1 cellular context compared by ENCODE assay signal in the genomic region with DNA sequence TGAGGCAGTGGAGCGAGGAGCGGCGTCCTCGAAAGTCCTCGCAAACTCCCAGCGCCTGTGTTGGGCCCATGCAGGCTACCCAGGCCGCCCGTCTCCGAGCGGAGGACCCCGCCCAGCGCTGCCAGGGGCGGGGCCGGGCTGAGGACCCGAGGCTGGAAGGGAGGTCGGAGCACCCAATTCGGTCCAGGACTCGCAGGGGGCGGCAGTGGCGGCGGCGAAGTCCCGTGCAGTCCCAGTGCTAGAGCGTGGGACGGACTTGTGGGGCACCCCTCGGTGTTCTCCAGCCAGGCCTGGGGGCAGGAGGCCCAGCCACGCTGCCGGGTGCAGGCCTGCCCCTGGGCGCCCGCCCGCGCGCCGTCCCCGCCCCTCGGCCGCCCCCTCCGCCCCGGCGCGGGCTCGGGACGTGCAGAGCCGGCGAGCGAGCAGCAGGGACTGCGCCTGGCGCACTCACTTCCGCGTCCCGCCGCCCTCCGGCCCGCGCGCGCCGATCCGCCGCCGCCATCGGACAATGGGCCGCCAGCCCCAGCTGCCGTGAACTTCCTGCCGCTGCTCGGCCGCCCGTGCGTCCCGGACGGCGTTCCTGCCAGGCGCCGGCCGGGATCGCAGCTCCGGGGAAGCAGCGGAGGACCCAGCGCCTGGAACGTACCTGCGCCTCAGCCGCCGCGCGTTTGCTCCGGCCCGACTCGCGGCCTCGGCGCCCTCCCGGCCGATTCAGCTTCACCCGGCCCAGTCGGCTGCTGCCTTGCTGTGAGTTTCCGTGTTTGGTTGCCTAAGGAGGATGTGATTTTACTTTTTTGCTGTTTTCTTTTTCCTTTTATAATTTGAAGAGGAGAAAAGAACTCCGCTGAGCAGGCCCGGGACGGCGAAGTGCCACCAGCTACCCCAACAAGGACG.
TF ChIP-seq lines count a peak whose summit lies in the region.

No MANE protein-coding gene starts in this region.

TF ChIP-seq in HepG2, 621 proteins besides CTCF, POLR2A, EP300 and RAD21 (continued from another document and continues in another):
- TF ChIP-seq ATAD3A (CRISPR knock-in tag; IDR thresholded peaks at IDR 0.05) (no peak), KDM3A (CRISPR knock-in tag; IDR thresholded peaks at IDR 0.05; ENCODE audit: low read depth) (no peak; the same call in 1 of the 2 replicates), CEBPB (IDR thresholded peaks at IDR 0.05; ENCODE audit: borderline replicate concordance, low read depth, low read length) (no peak), ZNF282 (IDR thresholded peaks at IDR 0.05; ENCODE audit: partially characterized antibody) (no peak), ZSCAN31 (CRISPR knock-in tag; IDR thresholded peaks at IDR 0.05; ENCODE audit: low read depth) (no peak; the same call in 1 of the 2 replicates), ZNF841 (CRISPR knock-in tag; IDR thresholded peaks at IDR 0.05; ENCODE audit: borderline replicate concordance) (no peak), DPF2 (CRISPR knock-in tag; IDR thresholded peaks at IDR 0.05; ENCODE audit: borderline replicate concordance, low read depth) (no peak), ASH2L (IDR thresholded peaks at IDR 0.05; ENCODE audit: insufficient read length, low read depth, low read length) (peak; percentile 35), FLYWCH1 (CRISPR knock-in tag; IDR thresholded peaks at IDR 0.05) (no peak), YY1 (IDR thresholded peaks at IDR 0.05; ENCODE audit: insufficient read depth, insufficient replicate concordance, low read depth, low read length) (peak; percentile 62), SRF (IDR thresholded peaks at IDR 0.05; ENCODE audit: low read depth, low read length) (no peak), NFIB (CRISPR knock-in tag; IDR thresholded peaks at IDR 0.05; ENCODE audit: borderline replicate concordance) (no peak), ZNF570 (CRISPR knock-in tag; IDR thresholded peaks at IDR 0.05; ENCODE audit: borderline replicate concordance) (no peak), HNF4A (CRISPR knock-in tag; IDR thresholded peaks at IDR 0.05) (no peak), TRIM24 (CRISPR knock-in tag; IDR thresholded peaks at IDR 0.05) (no peak), GTF3A (CRISPR knock-in tag; conservative IDR thresholded peaks at IDR 0.05) (no peak), NFRKB (IDR thresholded peaks at IDR 0.05) (no peak), HOXA3 (CRISPR knock-in tag; IDR thresholded peaks at IDR 0.05) (no peak; the same call in none of the 2 replicates)
- TF ChIP-seq, protein P1, sequence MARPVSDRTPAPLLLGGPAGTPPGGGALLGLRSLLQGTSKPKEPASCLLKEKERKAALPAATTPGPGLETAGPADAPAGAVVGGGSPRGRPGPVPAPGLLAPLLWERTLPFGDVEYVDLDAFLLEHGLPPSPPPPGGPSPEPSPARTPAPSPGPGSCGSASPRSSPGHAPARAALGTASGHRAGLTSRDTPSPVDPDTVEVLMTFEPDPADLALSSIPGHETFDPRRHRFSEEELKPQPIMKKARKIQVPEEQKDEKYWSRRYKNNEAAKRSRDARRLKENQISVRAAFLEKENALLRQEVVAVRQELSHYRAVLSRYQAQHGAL (CRISPR knock-in tag; IDR thresholded peaks at IDR 0.05; ENCODE audit: not compliant biosample characterization): no peak
- TF ChIP-seq, protein P2, sequence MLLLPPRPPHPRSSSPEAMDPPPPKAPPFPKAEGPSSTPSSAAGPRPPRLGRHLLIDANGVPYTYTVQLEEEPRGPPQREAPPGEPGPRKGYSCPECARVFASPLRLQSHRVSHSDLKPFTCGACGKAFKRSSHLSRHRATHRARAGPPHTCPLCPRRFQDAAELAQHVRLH (CRISPR knock-in tag; IDR thresholded peaks at IDR 0.05; ENCODE audit: borderline replicate concordance, low read depth): no peak
- TF ChIP-seq, protein P3, sequence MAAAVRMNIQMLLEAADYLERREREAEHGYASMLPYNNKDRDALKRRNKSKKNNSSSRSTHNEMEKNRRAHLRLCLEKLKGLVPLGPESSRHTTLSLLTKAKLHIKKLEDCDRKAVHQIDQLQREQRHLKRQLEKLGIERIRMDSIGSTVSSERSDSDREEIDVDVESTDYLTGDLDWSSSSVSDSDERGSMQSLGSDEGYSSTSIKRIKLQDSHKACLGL (CRISPR knock-in tag; IDR thresholded peaks at IDR 0.05): peak; percentile 77; the same call in 1 of the 2 replicates
- TF ChIP-seq, protein P4, sequence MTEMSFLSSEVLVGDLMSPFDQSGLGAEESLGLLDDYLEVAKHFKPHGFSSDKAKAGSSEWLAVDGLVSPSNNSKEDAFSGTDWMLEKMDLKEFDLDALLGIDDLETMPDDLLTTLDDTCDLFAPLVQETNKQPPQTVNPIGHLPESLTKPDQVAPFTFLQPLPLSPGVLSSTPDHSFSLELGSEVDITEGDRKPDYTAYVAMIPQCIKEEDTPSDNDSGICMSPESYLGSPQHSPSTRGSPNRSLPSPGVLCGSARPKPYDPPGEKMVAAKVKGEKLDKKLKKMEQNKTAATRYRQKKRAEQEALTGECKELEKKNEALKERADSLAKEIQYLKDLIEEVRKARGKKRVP (CRISPR knock-in tag; IDR thresholded peaks at IDR 0.05): no peak
- TF ChIP-seq, protein P5, sequence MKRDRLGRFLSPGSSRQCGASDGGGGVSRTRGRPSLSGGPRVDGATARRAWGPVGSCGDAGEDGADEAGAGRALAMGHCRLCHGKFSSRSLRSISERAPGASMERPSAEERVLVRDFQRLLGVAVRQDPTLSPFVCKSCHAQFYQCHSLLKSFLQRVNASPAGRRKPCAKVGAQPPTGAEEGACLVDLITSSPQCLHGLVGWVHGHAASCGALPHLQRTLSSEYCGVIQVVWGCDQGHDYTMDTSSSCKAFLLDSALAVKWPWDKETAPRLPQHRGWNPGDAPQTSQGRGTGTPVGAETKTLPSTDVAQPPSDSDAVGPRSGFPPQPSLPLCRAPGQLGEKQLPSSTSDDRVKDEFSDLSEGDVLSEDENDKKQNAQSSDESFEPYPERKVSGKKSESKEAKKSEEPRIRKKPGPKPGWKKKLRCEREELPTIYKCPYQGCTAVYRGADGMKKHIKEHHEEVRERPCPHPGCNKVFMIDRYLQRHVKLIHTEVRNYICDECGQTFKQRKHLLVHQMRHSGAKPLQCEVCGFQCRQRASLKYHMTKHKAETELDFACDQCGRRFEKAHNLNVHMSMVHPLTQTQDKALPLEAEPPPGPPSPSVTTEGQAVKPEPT (CRISPR knock-in tag; IDR thresholded peaks at IDR 0.05; ENCODE audit: low read depth): no peak
- TF ChIP-seq, protein P6, sequence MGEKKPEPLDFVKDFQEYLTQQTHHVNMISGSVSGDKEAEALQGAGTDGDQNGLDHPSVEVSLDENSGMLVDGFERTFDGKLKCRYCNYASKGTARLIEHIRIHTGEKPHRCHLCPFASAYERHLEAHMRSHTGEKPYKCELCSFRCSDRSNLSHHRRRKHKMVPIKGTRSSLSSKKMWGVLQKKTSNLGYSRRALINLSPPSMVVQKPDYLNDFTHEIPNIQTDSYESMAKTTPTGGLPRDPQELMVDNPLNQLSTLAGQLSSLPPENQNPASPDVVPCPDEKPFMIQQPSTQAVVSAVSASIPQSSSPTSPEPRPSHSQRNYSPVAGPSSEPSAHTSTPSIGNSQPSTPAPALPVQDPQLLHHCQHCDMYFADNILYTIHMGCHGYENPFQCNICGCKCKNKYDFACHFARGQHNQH (CRISPR knock-in tag; IDR thresholded peaks at IDR 0.05): 0 out of 2 replicates have a peak, but pooled peaks have one; percentile 9
- TF ChIP-seq, protein P7, sequence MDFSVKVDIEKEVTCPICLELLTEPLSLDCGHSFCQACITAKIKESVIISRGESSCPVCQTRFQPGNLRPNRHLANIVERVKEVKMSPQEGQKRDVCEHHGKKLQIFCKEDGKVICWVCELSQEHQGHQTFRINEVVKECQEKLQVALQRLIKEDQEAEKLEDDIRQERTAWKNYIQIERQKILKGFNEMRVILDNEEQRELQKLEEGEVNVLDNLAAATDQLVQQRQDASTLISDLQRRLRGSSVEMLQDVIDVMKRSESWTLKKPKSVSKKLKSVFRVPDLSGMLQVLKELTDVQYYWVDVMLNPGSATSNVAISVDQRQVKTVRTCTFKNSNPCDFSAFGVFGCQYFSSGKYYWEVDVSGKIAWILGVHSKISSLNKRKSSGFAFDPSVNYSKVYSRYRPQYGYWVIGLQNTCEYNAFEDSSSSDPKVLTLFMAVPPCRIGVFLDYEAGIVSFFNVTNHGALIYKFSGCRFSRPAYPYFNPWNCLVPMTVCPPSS (IDR thresholded peaks at IDR 0.05): no peak
- TF ChIP-seq, protein P8, sequence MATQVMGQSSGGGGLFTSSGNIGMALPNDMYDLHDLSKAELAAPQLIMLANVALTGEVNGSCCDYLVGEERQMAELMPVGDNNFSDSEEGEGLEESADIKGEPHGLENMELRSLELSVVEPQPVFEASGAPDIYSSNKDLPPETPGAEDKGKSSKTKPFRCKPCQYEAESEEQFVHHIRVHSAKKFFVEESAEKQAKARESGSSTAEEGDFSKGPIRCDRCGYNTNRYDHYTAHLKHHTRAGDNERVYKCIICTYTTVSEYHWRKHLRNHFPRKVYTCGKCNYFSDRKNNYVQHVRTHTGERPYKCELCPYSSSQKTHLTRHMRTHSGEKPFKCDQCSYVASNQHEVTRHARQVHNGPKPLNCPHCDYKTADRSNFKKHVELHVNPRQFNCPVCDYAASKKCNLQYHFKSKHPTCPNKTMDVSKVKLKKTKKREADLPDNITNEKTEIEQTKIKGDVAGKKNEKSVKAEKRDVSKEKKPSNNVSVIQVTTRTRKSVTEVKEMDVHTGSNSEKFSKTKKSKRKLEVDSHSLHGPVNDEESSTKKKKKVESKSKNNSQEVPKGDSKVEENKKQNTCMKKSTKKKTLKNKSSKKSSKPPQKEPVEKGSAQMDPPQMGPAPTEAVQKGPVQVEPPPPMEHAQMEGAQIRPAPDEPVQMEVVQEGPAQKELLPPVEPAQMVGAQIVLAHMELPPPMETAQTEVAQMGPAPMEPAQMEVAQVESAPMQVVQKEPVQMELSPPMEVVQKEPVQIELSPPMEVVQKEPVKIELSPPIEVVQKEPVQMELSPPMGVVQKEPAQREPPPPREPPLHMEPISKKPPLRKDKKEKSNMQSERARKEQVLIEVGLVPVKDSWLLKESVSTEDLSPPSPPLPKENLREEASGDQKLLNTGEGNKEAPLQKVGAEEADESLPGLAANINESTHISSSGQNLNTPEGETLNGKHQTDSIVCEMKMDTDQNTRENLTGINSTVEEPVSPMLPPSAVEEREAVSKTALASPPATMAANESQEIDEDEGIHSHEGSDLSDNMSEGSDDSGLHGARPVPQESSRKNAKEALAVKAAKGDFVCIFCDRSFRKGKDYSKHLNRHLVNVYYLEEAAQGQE (IDR thresholded peaks at IDR 0.05; ENCODE audit: borderline replicate concordance in 1 of 2, low read depth in 1 of 2, low read length in 2 of 2): no peak
- TF ChIP-seq, protein P9, sequence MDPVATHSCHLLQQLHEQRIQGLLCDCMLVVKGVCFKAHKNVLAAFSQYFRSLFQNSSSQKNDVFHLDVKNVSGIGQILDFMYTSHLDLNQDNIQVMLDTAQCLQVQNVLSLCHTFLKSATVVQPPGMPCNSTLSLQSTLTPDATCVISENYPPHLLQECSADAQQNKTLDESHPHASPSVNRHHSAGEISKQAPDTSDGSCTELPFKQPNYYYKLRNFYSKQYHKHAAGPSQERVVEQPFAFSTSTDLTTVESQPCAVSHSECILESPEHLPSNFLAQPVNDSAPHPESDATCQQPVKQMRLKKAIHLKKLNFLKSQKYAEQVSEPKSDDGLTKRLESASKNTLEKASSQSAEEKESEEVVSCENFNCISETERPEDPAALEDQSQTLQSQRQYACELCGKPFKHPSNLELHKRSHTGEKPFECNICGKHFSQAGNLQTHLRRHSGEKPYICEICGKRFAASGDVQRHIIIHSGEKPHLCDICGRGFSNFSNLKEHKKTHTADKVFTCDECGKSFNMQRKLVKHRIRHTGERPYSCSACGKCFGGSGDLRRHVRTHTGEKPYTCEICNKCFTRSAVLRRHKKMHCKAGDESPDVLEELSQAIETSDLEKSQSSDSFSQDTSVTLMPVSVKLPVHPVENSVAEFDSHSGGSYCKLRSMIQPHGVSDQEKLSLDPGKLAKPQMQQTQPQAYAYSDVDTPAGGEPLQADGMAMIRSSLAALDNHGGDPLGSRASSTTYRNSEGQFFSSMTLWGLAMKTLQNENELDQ (CRISPR knock-in tag; IDR thresholded peaks at IDR 0.05; ENCODE audit: borderline replicate concordance): no peak
- TF ChIP-seq, protein P10, sequence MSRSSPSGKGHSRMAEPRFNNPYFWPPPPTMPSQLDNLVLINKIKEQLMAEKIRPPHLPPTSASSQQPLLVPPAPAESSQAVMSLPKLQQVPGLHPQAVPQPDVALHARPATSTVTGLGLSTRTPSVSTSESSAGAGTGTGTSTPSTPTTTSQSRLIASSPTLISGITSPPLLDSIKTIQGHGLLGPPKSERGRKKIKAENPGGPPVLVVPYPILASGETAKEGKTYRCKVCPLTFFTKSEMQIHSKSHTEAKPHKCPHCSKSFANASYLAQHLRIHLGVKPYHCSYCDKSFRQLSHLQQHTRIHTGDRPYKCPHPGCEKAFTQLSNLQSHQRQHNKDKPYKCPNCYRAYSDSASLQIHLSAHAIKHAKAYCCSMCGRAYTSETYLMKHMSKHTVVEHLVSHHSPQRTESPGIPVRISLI (CRISPR knock-in tag; IDR thresholded peaks at IDR 0.05; ENCODE audit: borderline replicate concordance): no peak; the same call in 1 of the 2 replicates
- TF ChIP-seq, protein P11, sequence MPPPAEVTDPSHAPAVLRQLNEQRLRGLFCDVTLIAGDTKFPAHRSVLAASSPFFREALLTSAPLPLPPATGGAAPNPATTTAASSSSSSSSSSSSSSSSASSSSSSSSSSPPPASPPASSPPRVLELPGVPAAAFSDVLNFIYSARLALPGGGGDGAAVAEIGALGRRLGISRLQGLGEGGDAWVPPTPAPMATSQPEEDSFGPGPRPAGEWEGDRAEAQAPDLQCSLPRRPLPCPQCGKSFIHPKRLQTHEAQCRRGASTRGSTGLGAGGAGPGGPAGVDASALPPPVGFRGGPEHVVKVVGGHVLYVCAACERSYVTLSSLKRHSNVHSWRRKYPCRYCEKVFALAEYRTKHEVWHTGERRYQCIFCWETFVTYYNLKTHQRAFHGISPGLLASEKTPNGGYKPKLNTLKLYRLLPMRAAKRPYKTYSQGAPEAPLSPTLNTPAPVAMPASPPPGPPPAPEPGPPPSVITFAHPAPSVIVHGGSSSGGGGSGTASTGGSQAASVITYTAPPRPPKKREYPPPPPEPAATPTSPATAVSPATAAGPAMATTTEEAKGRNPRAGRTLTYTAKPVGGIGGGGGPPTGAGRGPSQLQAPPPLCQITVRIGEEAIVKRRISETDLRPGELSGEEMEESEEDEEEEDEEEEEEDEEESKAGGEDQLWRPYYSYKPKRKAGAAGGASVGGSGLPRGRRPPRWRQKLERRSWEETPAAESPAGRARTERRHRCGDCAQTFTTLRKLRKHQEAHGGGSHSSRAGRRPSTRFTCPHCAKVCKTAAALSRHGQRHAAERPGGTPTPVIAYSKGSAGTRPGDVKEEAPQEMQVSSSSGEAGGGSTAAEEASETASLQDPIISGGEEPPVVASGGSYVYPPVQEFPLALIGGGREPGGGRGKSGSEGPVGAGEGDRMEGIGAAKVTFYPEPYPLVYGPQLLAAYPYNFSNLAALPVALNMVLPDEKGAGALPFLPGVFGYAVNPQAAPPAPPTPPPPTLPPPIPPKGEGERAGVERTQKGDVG (CRISPR knock-in tag; IDR thresholded peaks at IDR 0.05; ENCODE audit: borderline replicate concordance): no peak
- TF ChIP-seq, protein P12, sequence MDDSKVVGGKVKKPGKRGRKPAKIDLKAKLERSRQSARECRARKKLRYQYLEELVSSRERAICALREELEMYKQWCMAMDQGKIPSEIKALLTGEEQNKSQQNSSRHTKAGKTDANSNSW (CRISPR knock-in tag; IDR thresholded peaks at IDR 0.05; ENCODE audit: borderline replicate concordance): no peak
